22 cellular contexts compared by ENCODE assay signal in genomic region chr9:3658964-3659363, GRCh38.
A peak's percentile ranks its signal among the peaks of the same experiment; 100 is the strongest.
DNase-seq lines count a peak whose midpoint lies in the region; ATAC-seq, FAIRE-seq and TF ChIP-seq lines count a peak whose summit lies in the region.
"Had no signal": no experiment of that assay in that cellular context is flagged by ENCODE, and none has a peak within 500 bp of the region (broad histone marks: within the 10 kb centered on the region; RNA-seq: fewer than 3 reads in every experiment).

No MANE protein-coding gene starts in this region.

- intact Hi-C loops in Right ventricle myocardium inferior (cut with DNase I): no loop called here
- intact Hi-C loops in heart right ventricle (cut with DNase I): no loop called here
- intact Hi-C loops in GM12878 (cut with micrococcal nuclease; ENCODE audit: unreplicated experiment): no loop called here
- intact Hi-C loops in spleen (cut with DNase I; ENCODE audit: low total_unique reads): no loop called here

- DNase-seq in Right ventricle myocardium inferior (ENCODE audit: missing footprints) (no peak), heart right ventricle (no peak), GM12878 (ENCODE audit: low read depth, low spot score) (no peak), spleen (peak; percentile 37), NCI-H748 treated with DMSO at 0.1 percent for 48 hours (lab: John Stamatoyannopoulos, UW) (no peak), SJCRH30 (no peak)
- DNase-seq: AML-193; CD4-positive, alpha-beta memory T cell; CD4-positive, CD25-positive, alpha-beta regulatory T cell; CD8-positive, alpha-beta memory T cell; COR-L47; DMS 273 treated with DMSO at 0.1 percent for 48 hours; DMS153; DMS79 treated with DMSO at 0.1 percent for 48 hours; GF-D8 had no signal

- POLR2A ChIA-PET in GM12878 (lab: Charles Lee): no interaction called here

- FAIRE-seq in GM12878 (lab: Jason Lieb, UNC): no peak
- FAIRE-seq: A549, G401.6, GM12892, GM18507 had no signal

- H3K36me3 ChIP-seq in heart right ventricle (no peaks in the 10 kb centered on the region), GM12878 (ENCODE audit: control insufficient read depth in 2 of 2, insufficient read depth in 2 of 2, low read length in 1 of 2) (no peaks in the 10 kb centered on the region; a peak in 1 of 4 replicates), spleen (no peaks in the 10 kb centered on the region), SJCRH30 (no peaks in the 10 kb centered on the region)
- H3K36me3 ChIP-seq: BLaER1 treated with 17β-estradiol and CSF1 and Interleukin-3, amounts not matched to agents 10 nM and 100 nM had no signal

- no peaks in the 10 kb centered on the region for H3K27me3 ChIP-seq in heart right ventricle
- no peaks in the 10 kb centered on the region for H3K27me3 ChIP-seq in GM12878 (replicated peaks in 1 of 2; ENCODE audit: control insufficient read depth in 2 of 2, insufficient read depth in 2 of 2, low read length in 1 of 2)
- H3K27me3 ChIP-seq in spleen (replicated peaks in 1 of 7): no peaks in the 10 kb centered on the region
- H3K27me3 ChIP-seq in SJCRH30: no peaks in the 10 kb centered on the region; the same call in 1 of the 2 replicates
- H3K27me3 ChIP-seq: BLaER1 treated with 17β-estradiol and CSF1 and Interleukin-3, amounts not matched to agents 10 nM and 100 nM had no signal

- ATAC-seq in Right ventricle myocardium inferior (peak; percentile 5), heart right ventricle (no peak), GM12878 (peak; percentile 6; the same call in 1 of the 3 replicates)

- in situ Hi-C loops in GM12878 (cut with MboI): no loop called here

- no peak for TF ChIP-seq EP300 in GM12878 (IDR thresholded peaks at IDR 0.05; ENCODE audit: borderline replicate concordance in 1 of 2, control insufficient read depth in 1 of 2, low read depth in 2 of 2, low read length in 2 of 2)

- CTCF ChIA-PET in GM12878 (lab: Yijun Ruan, JAX): no interaction called here

- H3K79me2 ChIP-seq in GM12878 (ENCODE audit: control insufficient read depth, insufficient read depth, low read length): no peaks in the 10 kb centered on the region

- H3K4me3 ChIP-seq in heart right ventricle (no peak overlapping the region), GM12878 (no peak overlapping the region), spleen (no peak overlapping the region), SJCRH30 (no peak overlapping the region)
- H3K4me3 ChIP-seq: A549; BLaER1 treated with 17β-estradiol and CSF1 and Interleukin-3, amounts not matched to agents 10 nM and 100 nM had no signal

- SMC1A ChIA-PET in GM12878 (lab: Charles Lee; ENCODE audit: uncharacterized antibody, unreplicated experiment): no interaction called here

- H3K9ac ChIP-seq in GM12878 (ENCODE audit: control insufficient read depth, insufficient read depth, low read length): no peak overlapping the region
- H3K9ac ChIP-seq: BLaER1 treated with 17β-estradiol and CSF1 and Interleukin-3, amounts not matched to agents 10 nM and 100 nM had no signal

- H4K20me1 ChIP-seq in GM12878 (ENCODE audit: control insufficient read depth, insufficient read depth): no peaks in the 10 kb centered on the region
- H4K20me1 ChIP-seq: BLaER1 treated with 17β-estradiol and CSF1 and Interleukin-3, amounts not matched to agents 10 nM and 100 nM had no signal

- TF ChIP-seq POLR2A in GM12878 (IDR thresholded peaks at IDR 0.05; ENCODE audit: low read depth, low read length) (no peak), spleen (IDR thresholded peaks at IDR 0.05) (no peak)

- RAD21 ChIA-PET in GM12878 (lab: Charles Lee; ENCODE audit: unreplicated experiment): interaction anchor here (0.6 kb wide), 2 partner anchors 186 to 418 kb away, joined by 3 to 4 read pairs; no protein-coding TSS in a partner anchor

- H2AFZ ChIP-seq in GM12878 (ENCODE audit: control insufficient read depth, low read depth, low read length): no peak overlapping the region

- no peaks in the 10 kb centered on the region for H3K9me3 ChIP-seq in heart right ventricle
- no peaks in the 10 kb centered on the region; the same call in 2 of the 3 replicates for H3K9me3 ChIP-seq in GM12878 (replicated peaks; ENCODE audit: control insufficient read depth, insufficient read depth, low read length)
- no peaks in the 10 kb centered on the region for H3K9me3 ChIP-seq in spleen
- no peaks in the 10 kb centered on the region for H3K9me3 ChIP-seq in SJCRH30 (replicated peaks)
- H3K9me3 ChIP-seq: A549; BLaER1 treated with 17β-estradiol and CSF1 and Interleukin-3, amounts not matched to agents 10 nM and 100 nM had no signal

- TF ChIP-seq CTCF in heart right ventricle (IDR thresholded peaks at IDR 0.05) (no peak), GM12878 (IDR thresholded peaks at IDR 0.05 in 2 of 3, conservative IDR thresholded peaks at IDR 0.05 in 1 of 3; ENCODE audit: control insufficient read depth in 2 of 3, extremely low read depth in 1 of 3, insufficient read depth in 1 of 3, low read depth in 3 of 3, low read length in 3 of 3) (no peak), spleen (IDR thresholded peaks at IDR 0.05 in 8 of 11, conservative IDR thresholded peaks at IDR 0.05 in 3 of 11) (no peak)

- BruUV-seq in GM12878 (replicated peaks; lab: Mats Ljungman, UMichigan): no TSS peak

- H3K4me2 ChIP-seq in GM12878 (ENCODE audit: control insufficient read depth, insufficient read depth): no peak overlapping the region
- H3K4me2 ChIP-seq: A549; BLaER1 treated with 17β-estradiol and CSF1 and Interleukin-3, amounts not matched to agents 10 nM and 100 nM had no signal

- WGBS in heart right ventricle, 2 donors: 90 to 92% methylated on average over 3 of the region's 3 CpGs
- 90% methylated on average over 3 of the region's 3 CpGs for WGBS in GM12878 (ENCODE audit: insufficient coverage, insufficient replicate concordance, low lambda C conversion rate, missing lambda C conversion rate)
- WGBS in spleen, 5 donors: 84 to 93% (median 89%) methylated on average over 2 to 3 of the region's 3 CpGs

- no peak overlapping the region for H3K27ac ChIP-seq in heart right ventricle
- H3K27ac ChIP-seq in GM12878 (ENCODE audit: control insufficient read depth, insufficient read depth): no peak overlapping the region
- no peak overlapping the region for H3K27ac ChIP-seq in spleen
- no peak overlapping the region for H3K27ac ChIP-seq in SJCRH30
- H3K27ac ChIP-seq: 22Rv1; A549; BLaER1 treated with 17β-estradiol and CSF1 and Interleukin-3, amounts not matched to agents 10 nM and 100 nM; C4-2B had no signal

- no peak for TF ChIP-seq RAD21 in GM12878 (IDR thresholded peaks at IDR 0.05; ENCODE audit: insufficient read depth, low read depth, low read length)

- no peaks in the 10 kb centered on the region for H3K4me1 ChIP-seq in heart right ventricle
- H3K4me1 ChIP-seq in GM12878 (ENCODE audit: control insufficient read depth, insufficient read depth, low read length): no peaks in the 10 kb centered on the region
- no peaks in the 10 kb centered on the region for H3K4me1 ChIP-seq in spleen
- H3K4me1 ChIP-seq in SJCRH30: no peaks in the 10 kb centered on the region
- H3K4me1 ChIP-seq: A549; BLaER1 treated with 17β-estradiol and CSF1 and Interleukin-3, amounts not matched to agents 10 nM and 100 nM had no signal

TF ChIP-seq in GM12878, 131 proteins besides CTCF, POLR2A, EP300 and RAD21 (continues in another document):
- no peak for TF ChIP-seq ZNF24 (IDR thresholded peaks at IDR 0.05)
- no peak for TF ChIP-seq MYB (IDR thresholded peaks at IDR 0.05; ENCODE audit: borderline replicate concordance, low read depth, low read length)
- TF ChIP-seq DPF2 (IDR thresholded peaks at IDR 0.05): no peak
- no peak for TF ChIP-seq SMC3 (IDR thresholded peaks at IDR 0.05; ENCODE audit: borderline replicate concordance, low read length)
- no peak for TF ChIP-seq TCF7 (IDR thresholded peaks at IDR 0.05; ENCODE audit: borderline replicate concordance)
- no peak for TF ChIP-seq ZBTB40 (IDR thresholded peaks at IDR 0.05; ENCODE audit: borderline replicate concordance)
- no peak for TF ChIP-seq MYC (IDR thresholded peaks at IDR 0.05; ENCODE audit: insufficient read depth, insufficient read length, insufficient replicate concordance, low read length, severe bottlenecking)
- no peak for TF ChIP-seq SUZ12 (IDR thresholded peaks at IDR 0.05; ENCODE audit: unreplicated experiment)
- no peak for TF ChIP-seq ATF3 (IDR thresholded peaks at IDR 0.05; ENCODE audit: borderline replicate concordance, extremely low read depth, low read depth, low read length)
- no peak for TF ChIP-seq RBBP5 (conservative IDR thresholded peaks at IDR 0.05)
- TF ChIP-seq MEF2A (IDR thresholded peaks at IDR 0.05; ENCODE audit: insufficient read depth, low read depth, low read length): no peak
- TF ChIP-seq NFXL1 (IDR thresholded peaks at IDR 0.05; ENCODE audit: borderline replicate concordance): no peak
- no peak for TF ChIP-seq ZNF207 (IDR thresholded peaks at IDR 0.05; ENCODE audit: borderline replicate concordance)

Comparison
In these comparisons a context has a peak if more than half of its experiments do, and no peak if none do; other contexts are left out.
1. ATAC-seq: peak in Right ventricle myocardium inferior (single experiment) and GM12878 (single experiment); none in heart right ventricle (0 of 8).